2 cellular contexts compared by ENCODE assay signal in the genomic region with DNA sequence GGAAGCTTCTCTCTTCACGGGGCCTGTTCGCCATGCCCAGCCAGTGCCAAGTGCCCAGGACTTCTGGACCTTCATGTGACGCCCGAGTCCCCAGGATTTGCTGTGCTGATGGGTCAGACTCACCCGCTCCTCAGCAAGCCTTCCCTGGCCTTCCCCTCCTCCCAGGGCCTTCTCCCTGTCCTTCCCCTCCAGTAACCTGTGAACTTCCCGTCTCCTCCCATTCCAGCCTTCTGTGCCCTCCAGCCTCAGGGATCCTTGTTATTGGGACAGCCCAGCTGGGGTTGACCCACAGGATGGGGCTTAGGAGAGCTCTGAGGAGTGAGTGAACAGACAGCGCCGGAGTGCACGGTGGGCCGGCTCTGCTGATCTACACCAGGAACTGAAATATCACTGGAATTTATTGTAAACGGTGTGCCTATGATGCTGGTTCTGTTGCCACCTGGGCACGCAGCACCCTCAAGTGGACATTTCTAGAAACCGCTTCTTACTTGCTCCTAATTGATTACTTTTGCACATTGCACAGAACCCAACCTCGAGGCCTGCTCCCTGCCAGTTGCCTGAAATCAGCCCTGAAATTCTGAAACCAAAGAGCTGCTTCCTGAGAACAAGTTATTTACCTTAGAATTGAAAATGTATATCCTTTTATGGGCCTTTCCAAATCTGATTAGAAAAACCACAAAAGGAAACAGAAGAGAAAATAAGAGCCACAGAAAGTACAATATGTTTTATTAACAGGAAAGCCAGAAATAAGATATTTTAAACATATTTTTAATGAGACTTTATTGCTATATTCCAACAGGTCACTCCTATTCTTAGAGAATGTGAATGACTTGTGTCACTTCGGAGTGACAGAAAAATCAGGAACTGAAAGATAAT.
TF ChIP-seq lines count a peak whose summit lies in the region.

No MANE protein-coding gene starts in this region.

TF ChIP-seq in Ishikawa, 13 proteins besides CTCF, POLR2A, EP300 and RAD21 (continued from another document):
- TF ChIP-seq TAF1 (IDR thresholded peaks at IDR 0.05; ENCODE audit: low read depth), result no peak
- no peak for TF ChIP-seq NFIC (IDR thresholded peaks at IDR 0.05)
- no peak for TF ChIP-seq TCF12 (IDR thresholded peaks at IDR 0.05; ENCODE audit: low read depth)
- TF ChIP-seq EGR1 (IDR thresholded peaks at IDR 0.05), result no peak
- TF ChIP-seq CEBPB (IDR thresholded peaks at IDR 0.05), result no peak
- TF ChIP-seq, protein P1, sequence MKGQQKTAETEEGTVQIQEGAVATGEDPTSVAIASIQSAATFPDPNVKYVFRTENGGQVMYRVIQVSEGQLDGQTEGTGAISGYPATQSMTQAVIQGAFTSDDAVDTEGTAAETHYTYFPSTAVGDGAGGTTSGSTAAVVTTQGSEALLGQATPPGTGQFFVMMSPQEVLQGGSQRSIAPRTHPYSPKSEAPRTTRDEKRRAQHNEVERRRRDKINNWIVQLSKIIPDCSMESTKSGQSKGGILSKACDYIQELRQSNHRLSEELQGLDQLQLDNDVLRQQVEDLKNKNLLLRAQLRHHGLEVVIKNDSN (IDR thresholded peaks at IDR 0.05), result no peak
- no peak for TF ChIP-seq ZBTB7A (IDR thresholded peaks at IDR 0.05; ENCODE audit: low read depth)
- TF ChIP-seq, protein P2, sequence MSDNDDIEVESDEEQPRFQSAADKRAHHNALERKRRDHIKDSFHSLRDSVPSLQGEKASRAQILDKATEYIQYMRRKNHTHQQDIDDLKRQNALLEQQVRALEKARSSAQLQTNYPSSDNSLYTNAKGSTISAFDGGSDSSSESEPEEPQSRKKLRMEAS (IDR thresholded peaks at IDR 0.05), result no peak
- TF ChIP-seq FOXM1 (IDR thresholded peaks at IDR 0.05; ENCODE audit: borderline replicate concordance, low read depth), result no peak
- no peak for TF ChIP-seq YY1 (IDR thresholded peaks at IDR 0.05; ENCODE audit: low read depth)

TF ChIP-seq in liver, 16 proteins besides CTCF, POLR2A, EP300 and RAD21 (continued from another document):
- TF ChIP-seq, protein P3, sequence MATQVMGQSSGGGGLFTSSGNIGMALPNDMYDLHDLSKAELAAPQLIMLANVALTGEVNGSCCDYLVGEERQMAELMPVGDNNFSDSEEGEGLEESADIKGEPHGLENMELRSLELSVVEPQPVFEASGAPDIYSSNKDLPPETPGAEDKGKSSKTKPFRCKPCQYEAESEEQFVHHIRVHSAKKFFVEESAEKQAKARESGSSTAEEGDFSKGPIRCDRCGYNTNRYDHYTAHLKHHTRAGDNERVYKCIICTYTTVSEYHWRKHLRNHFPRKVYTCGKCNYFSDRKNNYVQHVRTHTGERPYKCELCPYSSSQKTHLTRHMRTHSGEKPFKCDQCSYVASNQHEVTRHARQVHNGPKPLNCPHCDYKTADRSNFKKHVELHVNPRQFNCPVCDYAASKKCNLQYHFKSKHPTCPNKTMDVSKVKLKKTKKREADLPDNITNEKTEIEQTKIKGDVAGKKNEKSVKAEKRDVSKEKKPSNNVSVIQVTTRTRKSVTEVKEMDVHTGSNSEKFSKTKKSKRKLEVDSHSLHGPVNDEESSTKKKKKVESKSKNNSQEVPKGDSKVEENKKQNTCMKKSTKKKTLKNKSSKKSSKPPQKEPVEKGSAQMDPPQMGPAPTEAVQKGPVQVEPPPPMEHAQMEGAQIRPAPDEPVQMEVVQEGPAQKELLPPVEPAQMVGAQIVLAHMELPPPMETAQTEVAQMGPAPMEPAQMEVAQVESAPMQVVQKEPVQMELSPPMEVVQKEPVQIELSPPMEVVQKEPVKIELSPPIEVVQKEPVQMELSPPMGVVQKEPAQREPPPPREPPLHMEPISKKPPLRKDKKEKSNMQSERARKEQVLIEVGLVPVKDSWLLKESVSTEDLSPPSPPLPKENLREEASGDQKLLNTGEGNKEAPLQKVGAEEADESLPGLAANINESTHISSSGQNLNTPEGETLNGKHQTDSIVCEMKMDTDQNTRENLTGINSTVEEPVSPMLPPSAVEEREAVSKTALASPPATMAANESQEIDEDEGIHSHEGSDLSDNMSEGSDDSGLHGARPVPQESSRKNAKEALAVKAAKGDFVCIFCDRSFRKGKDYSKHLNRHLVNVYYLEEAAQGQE (IDR thresholded peaks at IDR 0.05), result no peak
- TF ChIP-seq FOXA2 (IDR thresholded peaks at IDR 0.05), result no peak
- TF ChIP-seq, protein P4, sequence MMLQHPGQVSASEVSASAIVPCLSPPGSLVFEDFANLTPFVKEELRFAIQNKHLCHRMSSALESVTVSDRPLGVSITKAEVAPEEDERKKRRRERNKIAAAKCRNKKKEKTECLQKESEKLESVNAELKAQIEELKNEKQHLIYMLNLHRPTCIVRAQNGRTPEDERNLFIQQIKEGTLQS (IDR thresholded peaks at IDR 0.05), result no peak
- TF ChIP-seq HNF4G (IDR thresholded peaks at IDR 0.05), result no peak
- no peak for TF ChIP-seq RXRA (IDR thresholded peaks at IDR 0.05)
- no peak for TF ChIP-seq GABPA (IDR thresholded peaks at IDR 0.05 in 1 of 2, conservative IDR thresholded peaks at IDR 0.05 in 1 of 2)
- no peak for TF ChIP-seq FOXA1 (IDR thresholded peaks at IDR 0.05)
- TF ChIP-seq JUND (IDR thresholded peaks at IDR 0.05), result no peak
- TF ChIP-seq, protein P2 (IDR thresholded peaks at IDR 0.05), result peak; percentile 29
- TF ChIP-seq, protein P5, sequence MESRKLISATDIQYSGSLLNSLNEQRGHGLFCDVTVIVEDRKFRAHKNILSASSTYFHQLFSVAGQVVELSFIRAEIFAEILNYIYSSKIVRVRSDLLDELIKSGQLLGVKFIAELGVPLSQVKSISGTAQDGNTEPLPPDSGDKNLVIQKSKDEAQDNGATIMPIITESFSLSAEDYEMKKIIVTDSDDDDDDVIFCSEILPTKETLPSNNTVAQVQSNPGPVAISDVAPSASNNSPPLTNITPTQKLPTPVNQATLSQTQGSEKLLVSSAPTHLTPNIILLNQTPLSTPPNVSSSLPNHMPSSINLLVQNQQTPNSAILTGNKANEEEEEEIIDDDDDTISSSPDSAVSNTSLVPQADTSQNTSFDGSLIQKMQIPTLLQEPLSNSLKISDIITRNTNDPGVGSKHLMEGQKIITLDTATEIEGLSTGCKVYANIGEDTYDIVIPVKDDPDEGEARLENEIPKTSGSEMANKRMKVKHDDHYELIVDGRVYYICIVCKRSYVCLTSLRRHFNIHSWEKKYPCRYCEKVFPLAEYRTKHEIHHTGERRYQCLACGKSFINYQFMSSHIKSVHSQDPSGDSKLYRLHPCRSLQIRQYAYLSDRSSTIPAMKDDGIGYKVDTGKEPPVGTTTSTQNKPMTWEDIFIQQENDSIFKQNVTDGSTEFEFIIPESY (IDR thresholded peaks at IDR 0.05), result no peak
- peak; percentile 54 for TF ChIP-seq NR2F2 (IDR thresholded peaks at IDR 0.05)
- no peak for TF ChIP-seq TAF1 (conservative IDR thresholded peaks at IDR 0.05)
